ENCODE assay signal across 16 cellular contexts in genomic region chr13:110633776-110634175, GRCh38.
"Had no signal": no experiment of that assay in that cellular context is flagged by ENCODE, and none has a peak within 500 bp of the region (broad histone marks: within the 10 kb centered on the region; RNA-seq: fewer than 3 reads in every experiment).

No MANE protein-coding gene starts in this region.

- H3K36me3 ChIP-seq: uterus had no signal

- H3K27ac Mint-ChIP-seq: nephron; stimulated activated effector memory CD8-positive, alpha-beta T cell treated with anti-CD3 and anti-CD28 coated beads, Interleukin-12 subunit alpha, Interleukin-12 subunit beta, amount 100 ng/mL, for 72 hours had no signal

- H3K27me3 Mint-ChIP-seq: naive B cell had no signal

- H3K27ac ChIP-seq: colonic mucosa, heart left ventricle, tibial artery, upper lobe of left lung, uterus had no signal

- H3K9me3 Mint-ChIP-seq: naive B cell; nephron; stimulated activated effector memory CD8-positive, alpha-beta T cell treated with anti-CD3 and anti-CD28 coated beads, Interleukin-12 subunit alpha, Interleukin-12 subunit beta, amount 100 ng/mL, for 72 hours had no signal

- H3K27me3 ChIP-seq: colonic mucosa, heart left ventricle, tibial artery, upper lobe of left lung, uterus had no signal

- ATAC-seq: heart left ventricle; right cardiac atrium; stimulated activated effector memory CD8-positive, alpha-beta T cell treated with anti-CD3 and anti-CD28 coated beads, Interleukin-12 subunit alpha, Interleukin-12 subunit beta, amount 100 ng/mL, for 72 hours; stimulated activated naive CD8-positive, alpha-beta T cell treated with anti-CD3 and anti-CD28 coated beads, Interleukin-15, Interleukin-2, amounts not matched to agents 100 U/mL and 50 U/mL, for 24 hours had no signal

- H3K4me1 ChIP-seq: colonic mucosa, upper lobe of left lung, uterus had no signal

- H3K9me3 ChIP-seq: colonic mucosa, heart left ventricle, tibial artery, upper lobe of left lung, uterus had no signal

- FAIRE-seq: frontal cortex had no signal

- H3K4me3 Mint-ChIP-seq: naive B cell; nephron; stimulated activated effector memory CD8-positive, alpha-beta T cell treated with anti-CD3 and anti-CD28 coated beads, Interleukin-12 subunit alpha, Interleukin-12 subunit beta, amount 100 ng/mL, for 72 hours had no signal

- DNase-seq: colonic mucosa; effector CD4-positive, alpha-beta T cell; heart left ventricle; hippocampal formation; mesendoderm; naive B cell; right cardiac atrium; stimulated activated CD4-positive, alpha-beta T cell treated with anti-CD3 and anti-CD28 coated beads, Interleukin-4, amount 100 ng/mL, for 1 hour; stimulated activated CD8-positive, alpha-beta memory T cell treated with anti-CD3 and anti-CD28 coated beads, Interleukin-4, amount 100 ng/mL, for 48 hours; stimulated activated naive CD8-positive, alpha-beta T cell treated with anti-CD3 and anti-CD28 coated beads, Interleukin-15, Interleukin-2, amounts not matched to agents 100 U/mL and 50 U/mL, for 24 hours; tibial artery; upper lobe of left lung; uterus had no signal

- H3K4me3 ChIP-seq: colonic mucosa, heart left ventricle, tibial artery, upper lobe of left lung, uterus had no signal
